ENCODE assay signal across 12 cellular contexts in genomic region chr6:68559052-68559451, GRCh38.
A peak's percentile ranks its signal among the peaks of the same experiment; 100 is the strongest.
DNase-seq lines count a peak whose midpoint lies in the region; ATAC-seq and TF ChIP-seq lines count a peak whose summit lies in the region.
"Had no signal": no experiment of that assay in that cellular context is flagged by ENCODE, and none has a peak within 500 bp of the region (broad histone marks: within the 10 kb centered on the region; RNA-seq: fewer than 3 reads in every experiment).

No MANE protein-coding gene starts in this region.

- no peak for ATAC-seq in HG02981 (IDR thresholded peaks at IDR 0.05; ENCODE audit: unreplicated experiment)
- ATAC-seq: activated CD8-positive, alpha-beta T cell treated with anti-CD3 and anti-CD28 coated beads for 36 hours had no signal

- peak; percentile 22; the same call in 1 of the 2 replicates for TF ChIP-seq CTCF in LNCAP (IDR thresholded peaks at IDR 0.05)
- no peak for TF ChIP-seq CTCF in foreskin fibroblast (IDR thresholded peaks at IDR 0.05; ENCODE audit: low read depth, low read length)
- TF ChIP-seq CTCF in lower leg skin (IDR thresholded peaks at IDR 0.05): no peak

- DNase-seq in AML-193 (lab: John Stamatoyannopoulos, UW) (peak; percentile 40 to 42), NCI-H82 (lab: John Stamatoyannopoulos, UW) (peak; percentile 67), foreskin fibroblast (peak; percentile 10 to 72), NCI-H226 (no peak), SKM-1 (lab: John Stamatoyannopoulos, UW; ENCODE audit: unreplicated experiment) (no peak), lower leg skin (ENCODE audit: low spot score in 2 of 2) (no peak)
- DNase-seq: activated CD8-positive, alpha-beta T cell treated with anti-CD3 and anti-CD28 coated beads for 36 hours; adrenal gland; small intestine; stimulated activated naive CD4-positive, alpha-beta T cell had no signal

- no peak overlapping the region for H3K4me3 ChIP-seq in foreskin fibroblast (ENCODE audit: low read depth in 1 of 2, low read length in 2 of 2)
- H3K4me3 ChIP-seq in lower leg skin (ENCODE audit: low read depth, poor library complexity, severe bottlenecking): no peak overlapping the region
- H3K4me3 ChIP-seq: adrenal gland had no signal

- intact Hi-C loops in lower leg skin (cut with DNase I; ENCODE audit: low total_unique reads): no loop called here

- no peak for TF ChIP-seq POLR2A in lower leg skin (IDR thresholded peaks at IDR 0.05)

- 13 to 14% methylated on average over 1 of the region's 1 CpG for WGBS in lower leg skin, 2 donors

Comparison
In these comparisons a context has a peak if more than half of its experiments do, and no peak if none do; other contexts are left out.
1. DNase-seq: peak in AML-193 (2 of 2), NCI-H82 (single experiment) and foreskin fibroblast (2 of 2); none in NCI-H226 (single experiment), SKM-1 (single experiment) and lower leg skin (0 of 2).